20 cellular contexts compared by ENCODE assay signal in genomic region chr10:100567826-100568225, GRCh38.
"Had no signal": no experiment of that assay in that cellular context is flagged by ENCODE, and none has a peak within 500 bp of the region (broad histone marks: within the 10 kb centered on the region; RNA-seq: fewer than 3 reads in every experiment).

No MANE protein-coding gene starts in this region.

- H2AFZ ChIP-seq: neural progenitor cell had no signal

- H3K27ac ChIP-seq: epithelial cell of prostate, esophagus muscularis mucosa, gastrocnemius medialis, heart right ventricle, neural progenitor cell, psoas muscle, right lobe of liver, spleen, tibial artery had no signal

- H3K9me3 ChIP-seq: esophagus muscularis mucosa, gastrocnemius medialis, heart right ventricle, psoas muscle, right lobe of liver, spleen, tibial artery had no signal

- FAIRE-seq: islet of Langerhans had no signal

- H3K4me1 ChIP-seq: gastrocnemius medialis, neural progenitor cell, psoas muscle, right lobe of liver had no signal

- ATAC-seq: gastrocnemius medialis; heart right ventricle; natural killer cell; right lobe of liver; stimulated activated memory B cell treated with anti-CD40 and anti-IgM and Interleukin-4, amounts not matched to agents 10 μg/mL and 1 μg/mL and 100 μg/mL, for 72 hours had no signal

- H3K36me3 ChIP-seq: esophagus muscularis mucosa, gastrocnemius medialis, heart right ventricle, neural progenitor cell, right lobe of liver, spleen, tibial artery had no signal

- DNase-seq: effector memory CD4-positive, alpha-beta T cell; gastrocnemius medialis; heart right ventricle; hypothalamus; mammary epithelial cell; natural killer cell; occipital lobe; psoas muscle; retina; right lobe of liver; spleen; stimulated activated CD4-positive, alpha-beta T cell treated with anti-CD3 and anti-CD28 coated beads, Interleukin-15, amount 100 ng/mL, for 24 hours; stimulated activated CD4-positive, alpha-beta T cell treated with anti-CD3 and anti-CD28 coated beads, Interleukin-1b, Interleukin-23, amount 100 ng/mL, for 48 hours; stimulated activated CD4-positive, alpha-beta T cell treated with anti-CD3 and anti-CD28 coated beads, Interleukin-4, amount 100 ng/mL, for 24 hours; tibial artery had no signal

- H3K27me3 ChIP-seq: right lobe of liver had no signal

- H3K4me2 ChIP-seq: neural progenitor cell had no signal

- H3K4me3 ChIP-seq: esophagus muscularis mucosa, gastrocnemius medialis, heart right ventricle, neural progenitor cell, psoas muscle, right lobe of liver, spleen, tibial artery had no signal

- H3K9ac ChIP-seq: neural progenitor cell had no signal
